ENCODE assay signal across 29 cellular contexts in genomic region chr1:184914149-184914548, GRCh38.
"Had no signal": no experiment of that assay in that cellular context is flagged by ENCODE, and none has a peak within 500 bp of the region (broad histone marks: within the 10 kb centered on the region; RNA-seq: fewer than 3 reads in every experiment).

No MANE protein-coding gene starts in this region.

- H3K36me3 ChIP-seq: adrenal gland, SJCRH30 had no signal

- H3K4me3 ChIP-seq: adrenal gland, body of pancreas, K562, SJCRH30 had no signal

- DNase-seq: activated CD4-positive, alpha-beta T cell treated with anti-CD3 and anti-CD28 coated beads for 4 hours; activated CD8-positive, alpha-beta memory T cell treated with anti-CD3 and anti-CD28 coated beads, Interleukin-2, amount 50 U/mL, for 4 hours; activated CD8-positive, alpha-beta T cell treated with anti-CD3 and anti-CD28 coated beads for 36 hours; activated naive CD4-positive, alpha-beta T cell treated with anti-CD3 and anti-CD28 coated beads, Interleukin-2, amount 50 U/mL, for 16 hours; activated naive CD8-positive, alpha-beta T cell treated with anti-CD3 and anti-CD28 coated beads, Interleukin-2, amount 10 ng/mL, durations not matched to agents 7 days and 5 days; activated T-cell treated with anti-CD3 and anti-CD28 coated beads, Interleukin-2, amount 50 U/mL, for 72 hours; adrenal gland; anterior cingulate cortex; body of pancreas; Karpas-422; MM.1S; NCI-H1105 treated with DMSO at 0.1 percent for 48 hours; NCI-H1436 treated with DMSO at 0.1 percent for 48 hours; NCI-H187; NCI-H2081; NCI-H510A treated with DMSO at 0.1 percent for 48 hours; NCI-H69; NK-92 treated with Interleukin-12 subunit alpha and Interleukin-12 subunit beta, amount 100 ng/mL, for 24 hours; OCI-M1; RPMI8226; SJCRH30; SW 1271 had no signal

- H3K27me3 ChIP-seq: adrenal gland, body of pancreas, SJCRH30 had no signal

- H3K4me1 ChIP-seq: SJCRH30 had no signal

- ATAC-seq: activated CD4-positive, CD25-positive, alpha-beta regulatory T cell treated with anti-CD3 and anti-CD28 coated beads, Interleukin-2, amount 50 U/mL, for 24 hours; activated CD8-positive, alpha-beta T cell treated with anti-CD3 and anti-CD28 coated beads for 36 hours; activated T-cell treated with anti-CD3 and anti-CD28 coated beads, Interleukin-2, amount 50 U/mL, for 72 hours; body of pancreas; K562; Panc1; Right ventricle myocardium inferior; SK-N-SH treated with all-trans-retinoic acid at 6 μM for 48 hours had no signal

- FAIRE-seq: bronchial epithelial cell, K562 had no signal

- H3K27ac Mint-ChIP-seq: activated CD8-positive, alpha-beta T cell treated with anti-CD3 and anti-CD28 coated beads for 36 hours; activated naive CD8-positive, alpha-beta T cell treated with anti-CD3 and anti-CD28 coated beads, Interleukin-2, amount 10 ng/mL, durations not matched to agents 7 days and 5 days; activated T-cell treated with anti-CD3 and anti-CD28 coated beads, Interleukin-2, amount 50 U/mL, for 72 hours; T-helper 1 cell treated with Interleukin-12 subunit alpha and Interleukin-12 subunit beta and Interleukin-4 antibody, amounts not matched to agents 30 μg/mL and 1 μg/mL, for 36 hours had no signal

- H3K9me3 ChIP-seq: adrenal gland, body of pancreas, SJCRH30 had no signal

- H3K9me3 Mint-ChIP-seq: activated CD8-positive, alpha-beta T cell treated with anti-CD3 and anti-CD28 coated beads for 36 hours; activated naive CD8-positive, alpha-beta T cell treated with anti-CD3 and anti-CD28 coated beads, Interleukin-2, amount 10 ng/mL, durations not matched to agents 7 days and 5 days; activated T-cell treated with anti-CD3 and anti-CD28 coated beads, Interleukin-2, amount 50 U/mL, for 72 hours; T-helper 1 cell treated with Interleukin-12 subunit alpha and Interleukin-12 subunit beta and Interleukin-4 antibody, amounts not matched to agents 30 μg/mL and 1 μg/mL, for 36 hours had no signal

- H3K4me3 Mint-ChIP-seq: activated CD8-positive, alpha-beta T cell treated with anti-CD3 and anti-CD28 coated beads for 36 hours; activated naive CD8-positive, alpha-beta T cell treated with anti-CD3 and anti-CD28 coated beads, Interleukin-2, amount 10 ng/mL, durations not matched to agents 7 days and 5 days; activated T-cell treated with anti-CD3 and anti-CD28 coated beads, Interleukin-2, amount 50 U/mL, for 72 hours; T-helper 1 cell treated with Interleukin-12 subunit alpha and Interleukin-12 subunit beta and Interleukin-4 antibody, amounts not matched to agents 30 μg/mL and 1 μg/mL, for 36 hours had no signal

- H3K27ac ChIP-seq: adrenal gland, body of pancreas, SJCRH30 had no signal
